In genomic region chr12:126055521-126055920, GRCh38 we compare ENCODE assay signal across 19 cellular contexts.
A peak's percentile ranks its signal among the peaks of the same experiment; 100 is the strongest.
DNase-seq lines count a peak whose midpoint lies in the region; ATAC-seq and TF ChIP-seq lines count a peak whose summit lies in the region.
"Had no signal": no experiment of that assay in that cellular context is flagged by ENCODE, and none has a peak within 500 bp of the region (broad histone marks: within the 10 kb centered on the region; RNA-seq: fewer than 3 reads in every experiment).

No MANE protein-coding gene starts in this region.

- peaks cover 8% of the 10 kb centered on the region for H3K9me3 ChIP-seq in MG63
- peaks cover 2% of the 10 kb centered on the region; the same call in 1 of the 2 replicates for H3K9me3 ChIP-seq in BE2C
- H3K9me3 ChIP-seq: right lobe of liver, SK-N-SH, thyroid gland had no signal

- H3K36me3 ChIP-seq in MG63: no peaks in the 10 kb centered on the region
- H3K36me3 ChIP-seq in BE2C: no peaks in the 10 kb centered on the region
- H3K36me3 ChIP-seq: BLaER1 treated with 17β-estradiol and CSF1 and Interleukin-3, amounts not matched to agents 10 nM and 100 nM; right lobe of liver; thyroid gland had no signal

- in situ Hi-C loops in astrocyte of the spinal cord (cut with HindIII; ENCODE audit: low sequenced_read_pairs): no loop called here

- TF ChIP-seq CTCF in astrocyte of the spinal cord (IDR thresholded peaks at IDR 0.05; ENCODE audit: low read depth, low read length) (no peak), BE2C (IDR thresholded peaks at IDR 0.05; ENCODE audit: low read depth, low read length) (no peak)

- H3K4me3 ChIP-seq in MG63 (no peak overlapping the region), astrocyte of the spinal cord (ENCODE audit: low read depth, low read length) (no peak overlapping the region), BE2C (ENCODE audit: low read depth, low read length) (no peak overlapping the region)
- H3K4me3 ChIP-seq: BLaER1 treated with 17β-estradiol and CSF1 and Interleukin-3, amounts not matched to agents 10 nM and 100 nM; right lobe of liver; thyroid gland had no signal

- DNase-seq in MG63: peak; percentile 74
- DNase-seq in astrocyte of the spinal cord (ENCODE audit: low read depth, low spot score): peak; percentile 94
- peak; percentile 69 for DNase-seq in kidney tubule cell (ENCODE audit: low spot score)
- DNase-seq in NOMO-1 treated with DMSO at 0.1 percent for 48 hours (lab: John Stamatoyannopoulos, UW; ENCODE audit: unreplicated experiment): no peak
- no peak for DNase-seq in BE2C
- no peak for DNase-seq in SKM-1 (lab: John Stamatoyannopoulos, UW; ENCODE audit: unreplicated experiment)
- DNase-seq: activated CD4-positive, alpha-beta T cell treated with anti-CD3 and anti-CD28 coated beads for 1 hour; glutamatergic neuron; NCI-H1436 treated with DMSO at 0.1 percent for 48 hours; NCI-H2171; NCI-H82; right lobe of liver; SK-N-SH; stimulated activated naive CD4-positive, alpha-beta T cell; T-helper 9 cell; thyroid gland had no signal

- no peaks in the 10 kb centered on the region for H3K27me3 ChIP-seq in MG63
- no peaks in the 10 kb centered on the region for H3K27me3 ChIP-seq in BE2C
- H3K27me3 ChIP-seq: BLaER1 treated with 17β-estradiol and CSF1 and Interleukin-3, amounts not matched to agents 10 nM and 100 nM; right lobe of liver; thyroid gland had no signal

- no peaks in the 10 kb centered on the region for H3K4me1 ChIP-seq in BE2C
- H3K4me1 ChIP-seq: right lobe of liver, thyroid gland had no signal

- ATAC-seq in HG03097 (IDR thresholded peaks at IDR 0.05; ENCODE audit: low FRiP score, unreplicated experiment): no peak
- ATAC-seq: Panc1, right lobe of liver had no signal

Comparison
In these comparisons a context has a peak if more than half of its experiments do, and no peak if none do; other contexts are left out.
1. DNase-seq: peak in MG63 (single experiment), astrocyte of the spinal cord (single experiment) and kidney tubule cell (single experiment); none in NOMO-1 treated with DMSO at 0.1 percent for 48 hours (single experiment), BE2C (single experiment) and SKM-1 (single experiment).